In the genomic region with DNA sequence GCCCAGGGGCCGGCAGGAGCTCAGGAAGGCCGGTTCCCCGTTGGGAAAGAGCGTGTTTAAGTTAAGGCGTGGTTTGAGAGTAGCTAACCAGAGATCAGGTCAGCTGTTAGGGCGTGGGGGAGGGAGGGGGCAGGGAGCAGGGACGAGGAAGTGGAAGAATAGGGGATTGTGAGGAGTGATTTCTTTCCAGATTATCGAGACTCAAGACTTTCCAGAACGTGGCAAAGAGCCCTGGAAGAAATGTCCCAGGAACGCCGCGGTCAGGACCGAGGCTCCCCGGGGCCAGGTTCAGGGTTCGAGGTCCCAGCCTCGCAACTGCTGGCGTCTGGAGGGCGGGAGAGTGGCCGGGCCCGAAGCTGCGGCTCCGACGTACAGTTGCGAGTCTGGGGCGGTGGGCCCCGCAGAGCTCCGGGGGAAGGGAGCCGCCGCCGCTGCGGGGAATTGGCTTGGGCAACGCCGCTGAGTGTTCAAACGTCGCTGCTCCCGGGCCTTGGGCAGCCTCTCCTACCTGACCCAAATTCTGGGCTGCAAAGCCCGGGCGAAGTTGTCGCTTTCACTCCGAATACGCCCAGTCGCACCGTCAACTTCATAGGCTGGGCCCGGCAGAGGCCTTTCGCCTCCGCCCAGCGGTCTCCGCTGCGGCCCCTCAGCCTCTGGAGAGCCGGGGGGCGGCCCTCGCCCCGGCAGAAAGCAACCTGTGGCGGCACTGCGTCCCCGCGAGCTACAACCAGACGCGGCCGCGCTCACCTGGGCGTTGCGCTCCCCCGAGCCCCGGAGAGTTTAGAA, we compare ENCODE assay signal across 8 cellular contexts. TPM values are rescaled to one million over a fixed set of nuclear protein-coding genes. Genes with fewer than 3 reads are reported as not detected.
DNase-seq lines count a peak whose midpoint lies in the region; ATAC-seq, FAIRE-seq and TF ChIP-seq lines count a peak whose summit lies in the region.

No MANE protein-coding gene starts in this region.

- no peak overlapping the region for H3K4me3 ChIP-seq in CD8-positive, alpha-beta memory T cell (ENCODE audit: low read length)
- H3K4me3 ChIP-seq in HUES48 (ENCODE audit: low read depth, low read length) = peak overlapping the region; percentile 73
- peak overlapping the region; percentile 36 for H3K4me3 ChIP-seq in mucosa of descending colon

- H3K9me3 ChIP-seq in CD8-positive, alpha-beta memory T cell (ENCODE audit: low read length) = no peaks in the 10 kb centered on the region
- H3K9me3 ChIP-seq in HUES48 (ENCODE audit: control insufficient read depth, insufficient read depth, low read length) (no peaks in the 10 kb centered on the region), mucosa of descending colon (no peaks in the 10 kb centered on the region)

- H3K9ac ChIP-seq in HUES48 (ENCODE audit: low read depth, low read length) = no peak overlapping the region

- peak overlapping the region; percentile 41 to 91 (median 68) for H3K4me3 Mint-ChIP-seq in CD8-positive, alpha-beta memory T cell
- H3K4me3 Mint-ChIP-seq in central memory CD8-positive, alpha-beta T cell = peak overlapping the region; percentile 67

- H3K27me3 Mint-ChIP-seq in CD8-positive, alpha-beta memory T cell = peaks cover 56 to 57% of the 10 kb centered on the region in 2 donors
- H3K27me3 Mint-ChIP-seq in central memory CD8-positive, alpha-beta T cell = peaks cover 53% of the 10 kb centered on the region

- H3K36me3 ChIP-seq in CD8-positive, alpha-beta memory T cell (ENCODE audit: insufficient read depth, low read length) = no peaks in the 10 kb centered on the region
- H3K36me3 ChIP-seq in HUES48 (ENCODE audit: control insufficient read depth, insufficient read depth, low read length) (no peaks in the 10 kb centered on the region), mucosa of descending colon (ENCODE audit: low read depth) (no peaks in the 10 kb centered on the region)

- TF ChIP-seq CTCF in mucosa of descending colon (IDR thresholded peaks at IDR 0.05) = no peak

- FAIRE-seq in frontal cortex (lab: Jason Lieb, UNC) = no peak

- peak overlapping the region in 3 of 8 donors; percentile 5 to 41 (median 16) for H3K27ac Mint-ChIP-seq in CD8-positive, alpha-beta memory T cell
- no peak overlapping the region for H3K27ac Mint-ChIP-seq in central memory CD8-positive, alpha-beta T cell (ENCODE audit: low read depth)

- H3K4me1 Mint-ChIP-seq in CD8-positive, alpha-beta memory T cell = peaks cover 20 to 33% (median 31%) of the 10 kb centered on the region in 3 donors
- H3K4me1 Mint-ChIP-seq in central memory CD8-positive, alpha-beta T cell = peaks cover 25% of the 10 kb centered on the region

- CTCF ChIA-PET in CD8-positive, alpha-beta memory T cell (lab: Charles Lee) = interaction anchor here (1.2 to 2.1 kb wide), 2 partner anchors 10 to 13 kb away, joined by 4 to 7 read pairs; a partner anchor contains a TSS

- peak; percentile 26 for ATAC-seq in central memory CD8-positive, alpha-beta T cell (replicated peaks; ENCODE audit: extremely low read depth, poor library complexity, severe bottlenecking)
- ATAC-seq in mucosa of descending colon = peak; percentile 79
- ATAC-seq in HG02840 (IDR thresholded peaks at IDR 0.05; ENCODE audit: low FRiP score, unreplicated experiment) = no peak
- ATAC-seq in GM18519 (IDR thresholded peaks at IDR 0.05; ENCODE audit: low FRiP score, unreplicated experiment) = no peak

- H3K27me3 ChIP-seq in CD8-positive, alpha-beta memory T cell (ENCODE audit: insufficient read depth, low read length, poor library complexity, severe bottlenecking) = peaks cover 53% of the 10 kb centered on the region
- peaks cover 95% of the 10 kb centered on the region for H3K27me3 ChIP-seq in HUES48 (ENCODE audit: control insufficient read depth, insufficient read depth, low read length)

- intact Hi-C loops in mucosa of descending colon (cut with DNase I, micrococcal nuclease) = no loop called here

- DNase-seq in CD8-positive, alpha-beta memory T cell = peak in 1 of 5 donors; percentile 9
- DNase-seq in central memory CD8-positive, alpha-beta T cell (ENCODE audit: low spot score in 2 of 2) = no peak
- peak; percentile 73 to 88 (median 80) for DNase-seq in mucosa of descending colon
- no peak for DNase-seq in frontal cortex (ENCODE audit: low spot score in 2 of 2)
- DNase-seq in kidney glomerular epithelial cell (lab: John Stamatoyannopoulos, UW) = no peak

- H3K4me1 ChIP-seq in CD8-positive, alpha-beta memory T cell (ENCODE audit: insufficient read depth, low read length) = peaks cover 26% of the 10 kb centered on the region
- H3K4me1 ChIP-seq in HUES48 (ENCODE audit: control insufficient read depth, insufficient read depth, low read length) (peaks cover 16% of the 10 kb centered on the region), mucosa of descending colon (ENCODE audit: low read depth) (peaks cover 29% of the 10 kb centered on the region)

- POLR2A ChIA-PET in CD8-positive, alpha-beta memory T cell (lab: Charles Lee) = interaction anchor here (0.6 to 1.8 kb wide), 2 partner anchors 10 to 16 kb away, joined by 6 to 10 read pairs; a partner anchor contains a TSS

- H3K36me3 Mint-ChIP-seq in CD8-positive, alpha-beta memory T cell = peaks cover 6 to 9% (median 8%) of the 10 kb centered on the region in 3 donors
- peaks cover 11% of the 10 kb centered on the region for H3K36me3 Mint-ChIP-seq in central memory CD8-positive, alpha-beta T cell (ENCODE audit: insufficient read depth)

- no peaks in the 10 kb centered on the region for H3K9me3 Mint-ChIP-seq in CD8-positive, alpha-beta memory T cell
- no peaks in the 10 kb centered on the region for H3K9me3 Mint-ChIP-seq in central memory CD8-positive, alpha-beta T cell

- H3K27ac ChIP-seq in CD8-positive, alpha-beta memory T cell (ENCODE audit: low read depth, low read length) = no peak overlapping the region
- H3K27ac ChIP-seq in HUES48 (ENCODE audit: low read depth, low read length) = no peak overlapping the region

RNA-seq across cellular contexts. Expression of a gene that starts 9.5 kb away (rescaled TPM):
- total RNA-seq in CD8-positive, alpha-beta memory T cell = under 1 TPM; 0.15 to 0.22 TPM
- not detected for polyA plus RNA-seq in CD8-positive, alpha-beta memory T cell
- 1 to 10 TPM in 1 of 3 donors, under 1 TPM in 2; 0.51 to 2.1 (median 0.87) TPM for total RNA-seq in mucosa of descending colon
- not detected for total RNA-seq in frontal cortex

RNA-seq across cellular contexts. Expression of a gene that starts 34.8 kb away (rescaled TPM):
- total RNA-seq in CD8-positive, alpha-beta memory T cell = 100 to 1,000 TPM; 176 to 178 TPM
- 122 TPM for polyA plus RNA-seq in CD8-positive, alpha-beta memory T cell
- total RNA-seq in mucosa of descending colon (100 to 1,000 TPM; 172 to 286 (median 213) TPM), frontal cortex (61.1 TPM)

Comparison
In these comparisons a context has a peak if more than half of its experiments do, and no peak if none do; other contexts are left out.
1. DNase-seq: peak in mucosa of descending colon (3 of 3); none in central memory CD8-positive, alpha-beta T cell (0 of 2), frontal cortex (0 of 2) and kidney glomerular epithelial cell (single experiment).
2. ATAC-seq: peak in central memory CD8-positive, alpha-beta T cell (single experiment) and mucosa of descending colon (single experiment); none in HG02840 (single experiment) and GM18519 (single experiment).